Comparison of ENCODE assay signal across 8 cellular contexts in the genomic region with DNA sequence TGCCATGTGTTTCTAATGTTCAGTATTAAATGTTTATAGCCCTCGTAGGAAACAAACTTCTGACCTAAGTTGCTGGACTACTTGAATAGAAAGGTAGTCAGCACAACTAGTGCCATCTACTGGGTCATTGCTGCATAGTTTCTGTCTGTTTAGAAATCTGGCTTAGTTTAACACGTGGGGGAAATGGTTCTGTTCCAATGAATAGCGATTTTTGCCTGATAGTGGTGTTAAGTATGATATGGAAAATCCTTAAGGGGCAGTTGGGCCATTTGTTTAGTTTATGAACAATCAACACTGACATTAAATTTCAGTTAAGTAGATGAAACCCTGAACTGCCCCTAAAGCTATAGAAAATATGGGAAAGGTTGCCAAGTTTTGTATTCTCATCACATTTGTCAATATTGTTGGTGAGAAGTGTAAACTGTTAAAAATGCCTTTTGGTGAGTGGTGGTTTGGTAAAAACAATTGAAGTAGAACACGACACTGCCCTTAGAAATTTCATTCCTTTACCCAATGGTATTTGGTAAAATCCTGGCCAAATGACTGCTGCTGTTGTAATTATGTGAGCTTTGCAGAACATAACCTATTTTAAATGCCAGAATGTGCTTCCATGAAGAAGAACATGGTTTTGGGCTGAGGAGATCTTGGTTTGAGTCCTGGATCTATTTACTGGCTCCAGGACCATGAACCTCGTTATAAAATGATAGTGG. TPM values are rescaled to one million over a fixed set of nuclear protein-coding genes. Genes with fewer than 3 reads are reported as not detected.
A peak's percentile ranks its signal among the peaks of the same experiment; 100 is the strongest.
DNase-seq lines count a peak whose midpoint lies in the region; ATAC-seq and TF ChIP-seq lines count a peak whose summit lies in the region.

No MANE protein-coding gene starts in this region.

- H3K27me3 Mint-ChIP-seq in Caco-2 (ENCODE audit: insufficient read depth, unreplicated experiment) (no peaks in the 10 kb centered on the region), neural progenitor cell (ENCODE audit: insufficient read depth, low read depth) (peaks cover 6% of the 10 kb centered on the region)
- H3K27me3 Mint-ChIP-seq in activated CD4-positive, alpha-beta T cell treated with anti-CD3 and anti-CD28 coated beads, Interleukin-2, amount 10 ng/mL, durations not matched to agents 7 days and 5 days, result no peaks in the 10 kb centered on the region
- H3K27me3 Mint-ChIP-seq in T-helper 2 cell treated with Interferon-gamma antibody and Interleukin-4, amounts not matched to agents 5 μg/mL and 100 μg/mL, for 36 hours (ENCODE audit: low read depth), result no peaks in the 10 kb centered on the region

- H3K27ac Mint-ChIP-seq in Caco-2 (ENCODE audit: unreplicated experiment) (peak overlapping the region; percentile 53), neural progenitor cell (no peak overlapping the region)
- H3K27ac Mint-ChIP-seq in activated CD4-positive, alpha-beta T cell treated with anti-CD3 and anti-CD28 coated beads, Interleukin-2, amount 10 ng/mL, durations not matched to agents 7 days and 5 days, result no peak overlapping the region
- H3K27ac Mint-ChIP-seq in T-helper 2 cell treated with Interferon-gamma antibody and Interleukin-4, amounts not matched to agents 5 μg/mL and 100 μg/mL, for 36 hours, result no peak overlapping the region

- peak; percentile 79 for ATAC-seq in GM18868 (IDR thresholded peaks at IDR 0.05; ENCODE audit: unreplicated experiment)
- peak; percentile 63 for ATAC-seq in HG03045 (IDR thresholded peaks at IDR 0.05; ENCODE audit: unreplicated experiment)

- BruUV-seq in Caco-2 (replicated peaks; lab: Mats Ljungman, UMichigan), result no TSS peak

- no peaks in the 10 kb centered on the region for H3F3A ChIP-seq in neural progenitor cell (ENCODE audit: low read depth)

- H2AFZ ChIP-seq in neural progenitor cell (replicated peaks), result peak overlapping the region; percentile 82

- CTCF ChIA-PET in Caco-2 (lab: Charles Lee), result interaction anchor here (0.8 to 1.6 kb wide), 9 partner anchors 13 to 139 kb away, joined by 3 to 13 read pairs (median 4); a partner anchor contains a TSS
- CTCF ChIA-PET in activated CD4-positive, alpha-beta T cell treated with anti-CD3 and anti-CD28 coated beads, Interleukin-2, amount 10 ng/mL, durations not matched to agents 7 days and 5 days (lab: Charles Lee), result interaction anchor here (0.8 to 1.2 kb wide), 5 partner anchors 9 to 137 kb away, joined by 3 to 8 read pairs (median 4); no protein-coding TSS in a partner anchor

- H4K20me1 ChIP-seq in neural progenitor cell (ENCODE audit: low read depth), result no peaks in the 10 kb centered on the region

- H3K9ac ChIP-seq in neural progenitor cell, result no peak overlapping the region

- H3K4me2 ChIP-seq in neural progenitor cell, result no peak overlapping the region

- H3K9me3 ChIP-seq in Caco-2 (no peaks in the 10 kb centered on the region), neural progenitor cell (ENCODE audit: low read depth) (no peaks in the 10 kb centered on the region)

- peak overlapping the region; percentile 52 for H3K4me3 Mint-ChIP-seq in Caco-2 (ENCODE audit: unreplicated experiment)
- H3K4me3 Mint-ChIP-seq in activated CD4-positive, alpha-beta T cell treated with anti-CD3 and anti-CD28 coated beads, Interleukin-2, amount 10 ng/mL, durations not matched to agents 7 days and 5 days, result no peak overlapping the region
- no peak overlapping the region for H3K4me3 Mint-ChIP-seq in neural progenitor cell
- H3K4me3 Mint-ChIP-seq in T-helper 2 cell treated with Interferon-gamma antibody and Interleukin-4, amounts not matched to agents 5 μg/mL and 100 μg/mL, for 36 hours, result no peak overlapping the region

- H3K4me1 ChIP-seq in Caco-2 (peaks cover 62% of the 10 kb centered on the region), neural progenitor cell (no peaks in the 10 kb centered on the region)

- intact Hi-C loops in Caco-2 (cut with micrococcal nuclease; ENCODE audit: unreplicated experiment), result loop anchor here (1.0 to 2.0 kb wide), 6 partner anchors 53 to 472 kb away; no protein-coding TSS in a partner anchor

- H3K4me1 Mint-ChIP-seq in Caco-2 (ENCODE audit: low read depth, unreplicated experiment) (peaks cover 44% of the 10 kb centered on the region), neural progenitor cell (peaks cover 2% of the 10 kb centered on the region)
- H3K4me1 Mint-ChIP-seq in activated CD4-positive, alpha-beta T cell treated with anti-CD3 and anti-CD28 coated beads, Interleukin-2, amount 10 ng/mL, durations not matched to agents 7 days and 5 days, result peaks cover 23% of the 10 kb centered on the region
- peaks cover 37% of the 10 kb centered on the region for H3K4me1 Mint-ChIP-seq in T-helper 2 cell treated with Interferon-gamma antibody and Interleukin-4, amounts not matched to agents 5 μg/mL and 100 μg/mL, for 36 hours (ENCODE audit: low read depth)

- H3K4me3 ChIP-seq in Caco-2 (ENCODE audit: low read depth, low read length), result no peak overlapping the region
- no peak overlapping the region for H3K4me3 ChIP-seq in neural progenitor cell

- H3K27me3 ChIP-seq in Caco-2 (replicated peaks; ENCODE audit: control insufficient read depth, insufficient read depth, low read length) (no peaks in the 10 kb centered on the region), neural progenitor cell (no peaks in the 10 kb centered on the region)

- TF ChIP-seq CTCF in Caco-2 (IDR thresholded peaks at IDR 0.05; ENCODE audit: insufficient read depth in 1 of 2, low read depth in 1 of 2, low read length in 1 of 2, severe bottlenecking in 1 of 2, unreplicated experiment in 1 of 2) (peak; percentile 72 to 82), neural progenitor cell (IDR thresholded peaks at IDR 0.05) (peak; percentile 78)

- DNase-seq in Caco-2, result peak; percentile 56 to 70
- peak; percentile 35 to 64 for DNase-seq in NCI-H446 (lab: John Stamatoyannopoulos, UW)
- DNase-seq in activated CD4-positive, alpha-beta T cell treated with anti-CD3 and anti-CD28 coated beads, Interleukin-2, amount 10 ng/mL, durations not matched to agents 7 days and 5 days, result peak; percentile 75
- DNase-seq in fibroblast of gingiva (ENCODE audit: low read depth), result peak; percentile 88
- DNase-seq in neural progenitor cell (ENCODE audit: low spot score), result peak; percentile 60
- no peak for DNase-seq in T-helper 2 cell treated with Interferon-gamma antibody and Interleukin-4, amounts not matched to agents 5 μg/mL and 100 μg/mL, for 36 hours (ENCODE audit: low spot score)

- H3K27ac ChIP-seq in neural progenitor cell, result no peak overlapping the region

- no peaks in the 10 kb centered on the region for H3K36me3 ChIP-seq in Caco-2 (ENCODE audit: control insufficient read depth, insufficient read depth, low read length)
- H3K36me3 ChIP-seq in neural progenitor cell, result no peaks in the 10 kb centered on the region

- H3K9me3 Mint-ChIP-seq in Caco-2 (ENCODE audit: unreplicated experiment) (no peaks in the 10 kb centered on the region), neural progenitor cell (no peaks in the 10 kb centered on the region)
- H3K9me3 Mint-ChIP-seq in activated CD4-positive, alpha-beta T cell treated with anti-CD3 and anti-CD28 coated beads, Interleukin-2, amount 10 ng/mL, durations not matched to agents 7 days and 5 days, result no peaks in the 10 kb centered on the region
- no peaks in the 10 kb centered on the region for H3K9me3 Mint-ChIP-seq in T-helper 2 cell treated with Interferon-gamma antibody and Interleukin-4, amounts not matched to agents 5 μg/mL and 100 μg/mL, for 36 hours

- POLR2A ChIA-PET in Caco-2 (lab: Charles Lee), result interaction anchor here (0.9 to 1.1 kb wide), 3 partner anchors 13 to 126 kb away, joined by 4 to 10 read pairs (median 6); a partner anchor contains a TSS
- POLR2A ChIA-PET in activated CD4-positive, alpha-beta T cell treated with anti-CD3 and anti-CD28 coated beads, Interleukin-2, amount 10 ng/mL, durations not matched to agents 7 days and 5 days (lab: Charles Lee), result interaction anchor here (1.0 kb wide), 1 partner anchor 14 kb away, joined by 4 read pairs; no protein-coding TSS in a partner anchor

- H3K79me2 ChIP-seq in neural progenitor cell (ENCODE audit: low read depth), result no peaks in the 10 kb centered on the region

- peaks cover 80% of the 10 kb centered on the region for H3K36me3 Mint-ChIP-seq in Caco-2 (ENCODE audit: insufficient read depth, unreplicated experiment)
- peaks cover 27% of the 10 kb centered on the region for H3K36me3 Mint-ChIP-seq in activated CD4-positive, alpha-beta T cell treated with anti-CD3 and anti-CD28 coated beads, Interleukin-2, amount 10 ng/mL, durations not matched to agents 7 days and 5 days (ENCODE audit: low read depth)
- H3K36me3 Mint-ChIP-seq in neural progenitor cell, result no peaks in the 10 kb centered on the region
- peaks cover 42% of the 10 kb centered on the region for H3K36me3 Mint-ChIP-seq in T-helper 2 cell treated with Interferon-gamma antibody and Interleukin-4, amounts not matched to agents 5 μg/mL and 100 μg/mL, for 36 hours (ENCODE audit: low read depth)

RNA-seq across cellular contexts. Expression of a gene that starts 13.2 kb away (rescaled TPM):
- 89.8 and 91.4 TPM in 2 replicates for total RNA-seq in Caco-2 (2022)
- total RNA-seq in activated CD4-positive, alpha-beta T cell treated with anti-CD3 and anti-CD28 coated beads, Interleukin-2, amount 10 ng/mL, durations not matched to agents 7 days and 5 days, result 10 to 100 TPM; 47.1 to 48.0 TPM
- 1.2 and 2.8 TPM in 2 replicates for total RNA-seq in neural progenitor cell (ENCODE audit: low replicate concordance)

Comparison
In these comparisons a context has a peak if more than half of its experiments do, and no peak if none do; other contexts are left out.
1. RNA of a gene that starts 13.2 kb away (total RNA-seq): 89.8 to 91.4 TPM in Caco-2 and 47.1 to 48.0 TPM in activated CD4-positive, alpha-beta T cell treated with anti-CD3 and anti-CD28 coated beads, Interleukin-2, amount 10 ng/mL, durations not matched to agents 7 days and 5 days; 1.2 to 2.8 TPM in neural progenitor cell; every median in the first group is over 10 times any median in the second.